10 cellular contexts compared by ENCODE assay signal in genomic region chr1:8662380-8663072, GRCh38.
DNase-seq lines count a peak whose midpoint lies in the region; ATAC-seq, FAIRE-seq and TF ChIP-seq lines count a peak whose summit lies in the region.
"Had no signal": no experiment of that assay in that cellular context is flagged by ENCODE, and none has a peak within 500 bp of the region (broad histone marks: within the 10 kb centered on the region; RNA-seq: fewer than 3 reads in every experiment).

No MANE protein-coding gene starts in this region.

- TF ChIP-seq CTCF in HEK293 (tag by site-specific recombination; IDR thresholded peaks at IDR 0.05) (no peak), GM12878 (IDR thresholded peaks at IDR 0.05 in 2 of 3, conservative IDR thresholded peaks at IDR 0.05 in 1 of 3; ENCODE audit: control insufficient read depth in 2 of 3, extremely low read depth in 1 of 3, insufficient read depth in 1 of 3, low read depth in 3 of 3, low read length in 3 of 3) (no peak), parathyroid adenoma (IDR thresholded peaks at IDR 0.05) (no peak)

- no peak overlapping the region for H3K4me3 ChIP-seq in BLaER1 treated with 17β-estradiol and CSF1 and Interleukin-3, amounts not matched to agents 10 nM and 100 nM
- H3K4me3 ChIP-seq in HEK293 (ENCODE audit: low read depth, low read length) (no peak overlapping the region), GM12878 (no peak overlapping the region), parathyroid adenoma (ENCODE audit: low read depth, low read length) (no peak overlapping the region)

- H3K9me3 ChIP-seq in BLaER1 treated with 17β-estradiol and CSF1 and Interleukin-3, amounts not matched to agents 10 nM and 100 nM (replicated peaks in 1 of 11), result peaks cover 0 to 10% (median 0%) of the 10 kb centered on the region in 11 experiments; a peak in 6 of 22 replicates
- H3K9me3 ChIP-seq in HEK293 (ENCODE audit: control insufficient read depth, insufficient read depth, low read depth, low read length) (no peaks in the 10 kb centered on the region), GM12878 (replicated peaks; ENCODE audit: control insufficient read depth, insufficient read depth, low read length) (no peaks in the 10 kb centered on the region; the same call in 2 of the 3 replicates), parathyroid adenoma (ENCODE audit: control insufficient read depth, low read length) (no peaks in the 10 kb centered on the region)

- intact Hi-C loops in GM12878 (cut with micrococcal nuclease; ENCODE audit: unreplicated experiment), result no loop called here

- RAD21 ChIA-PET in GM12878 (lab: Charles Lee; ENCODE audit: unreplicated experiment), result interaction anchor here (0.7 to 19.8 kb wide), 8 partner anchors 7 to 187 kb away, joined by 3 to 384 read pairs (median 4); no protein-coding TSS in a partner anchor

- peaks cover 76 to 100% (median 99%) of the 10 kb centered on the region in 11 experiments for H4K20me1 ChIP-seq in BLaER1 treated with 17β-estradiol and CSF1 and Interleukin-3, amounts not matched to agents 10 nM and 100 nM
- H4K20me1 ChIP-seq in GM12878 (ENCODE audit: control insufficient read depth, insufficient read depth), result no peaks in the 10 kb centered on the region

- peaks cover 84% of the 10 kb centered on the region for H3K79me2 ChIP-seq in GM12878 (ENCODE audit: control insufficient read depth, insufficient read depth, low read length)
- H3K79me2 ChIP-seq in parathyroid adenoma, result peaks cover 25% of the 10 kb centered on the region

- H3K36me3 ChIP-seq in BLaER1 treated with 17β-estradiol and CSF1 and Interleukin-3, amounts not matched to agents 10 nM and 100 nM, result peaks cover 0 to 35% (median 13%) of the 10 kb centered on the region in 11 experiments; a peak in 11 of 22 replicates
- H3K36me3 ChIP-seq in HEK293 (ENCODE audit: control insufficient read depth in 2 of 2, insufficient read depth in 1 of 2, low read length in 2 of 2) (no peaks in the 10 kb centered on the region), GM12878 (ENCODE audit: control insufficient read depth in 2 of 2, insufficient read depth in 2 of 2, low read length in 1 of 2) (no peaks in the 10 kb centered on the region; a peak in 1 of 4 replicates), parathyroid adenoma (ENCODE audit: control insufficient read depth, insufficient read depth, low read length) (no peaks in the 10 kb centered on the region)

- 84% methylated on average over 4 of the region's 4 CpGs for WGBS in GM12878 (ENCODE audit: insufficient coverage, insufficient replicate concordance, low lambda C conversion rate, missing lambda C conversion rate)

- SMC1A ChIA-PET in GM12878 (lab: Charles Lee; ENCODE audit: uncharacterized antibody, unreplicated experiment), result interaction anchor here (1.0 to 20.2 kb wide), 16 partner anchors 8 to 186 kb away, joined by 3 to 587 read pairs (median 8); no protein-coding TSS in a partner anchor

- no peaks in the 10 kb centered on the region for H3K27me3 ChIP-seq in BLaER1 treated with 17β-estradiol and CSF1 and Interleukin-3, amounts not matched to agents 10 nM and 100 nM
- H3K27me3 ChIP-seq in GM12878 (replicated peaks in 1 of 2; ENCODE audit: control insufficient read depth in 2 of 2, insufficient read depth in 2 of 2, low read length in 1 of 2) (no peaks in the 10 kb centered on the region), parathyroid adenoma (ENCODE audit: control insufficient read depth, insufficient read depth, low read length) (no peaks in the 10 kb centered on the region)

- ATAC-seq in GM12878, result no peak

- no peak overlapping the region for H2AFZ ChIP-seq in GM12878 (ENCODE audit: control insufficient read depth, low read depth, low read length)
- no peak overlapping the region for H2AFZ ChIP-seq in parathyroid adenoma

- DNase-seq in GM12878 (ENCODE audit: low read depth, low spot score) (no peak), G401 (ENCODE audit: low spot score) (no peak), kidney glomerular epithelial cell (lab: John Stamatoyannopoulos, UW) (no peak), amniotic stem cell (lab: John Stamatoyannopoulos, UW) (no peak)
- DNase-seq: NCI-H1436 treated with DMSO at 0.1 percent for 48 hours; NK-92 treated with Interleukin-12 subunit alpha and Interleukin-12 subunit beta, amount 100 ng/mL, for 24 hours; posterior cingulate gyrus had no signal

- no peak for TF ChIP-seq RAD21 in GM12878 (IDR thresholded peaks at IDR 0.05; ENCODE audit: insufficient read depth, low read depth, low read length)

- in situ Hi-C loops in GM12878 (cut with MboI), result no loop called here
- in situ Hi-C loops in G401 (cut with HindIII; ENCODE audit: low sequenced_read_pairs), result no loop called here

- peak overlapping the region in 9 of 11 experiments; percentile 13 to 59 (median 44); a peak in 16 of 22 replicates for H3K27ac ChIP-seq in BLaER1 treated with 17β-estradiol and CSF1 and Interleukin-3, amounts not matched to agents 10 nM and 100 nM
- H3K27ac ChIP-seq in HEK293 (ENCODE audit: extremely low read depth, low read depth, low read length), result peak overlapping the region; percentile 76; the same call in 1 of the 2 replicates
- H3K27ac ChIP-seq in GM12878 (ENCODE audit: control insufficient read depth, insufficient read depth), result peak overlapping the region; percentile 79
- peak overlapping the region; percentile 61 for H3K27ac ChIP-seq in parathyroid adenoma

- POLR2A ChIA-PET in HEK293 (lab: Yijun Ruan, JAX), result interaction anchor here (2.0 kb wide), 1 partner anchor 41 kb away, joined by 5 read pairs; no protein-coding TSS in a partner anchor
- POLR2A ChIA-PET in GM12878 (lab: Charles Lee), result interaction anchor here (0.5 to 5.2 kb wide), 9 partner anchors 11 to 95 kb away, joined by 3 to 40 read pairs (median 3); no protein-coding TSS in a partner anchor

- no peak overlapping the region for H3K9ac ChIP-seq in BLaER1 treated with 17β-estradiol and CSF1 and Interleukin-3, amounts not matched to agents 10 nM and 100 nM
- H3K9ac ChIP-seq in GM12878 (ENCODE audit: control insufficient read depth, insufficient read depth, low read length) (no peak overlapping the region), parathyroid adenoma (no peak overlapping the region)

- no TSS peak for BruUV-seq in GM12878 (replicated peaks; lab: Mats Ljungman, UMichigan)

- FAIRE-seq in GM12878 (lab: Jason Lieb, UNC), result no peak

- peaks cover 73 to 89% (median 80%) of the 10 kb centered on the region in 10 experiments for H3K4me1 ChIP-seq in BLaER1 treated with 17β-estradiol and CSF1 and Interleukin-3, amounts not matched to agents 10 nM and 100 nM
- H3K4me1 ChIP-seq in HEK293 (ENCODE audit: control insufficient read depth, insufficient read depth, low read length) (peaks cover 28% of the 10 kb centered on the region), GM12878 (ENCODE audit: control insufficient read depth, insufficient read depth, low read length) (peaks cover 67% of the 10 kb centered on the region), parathyroid adenoma (peaks cover 56% of the 10 kb centered on the region)

- peak overlapping the region; percentile 62 to 89 (median 79) for H3K4me2 ChIP-seq in BLaER1 treated with 17β-estradiol and CSF1 and Interleukin-3, amounts not matched to agents 10 nM and 100 nM
- H3K4me2 ChIP-seq in GM12878 (ENCODE audit: control insufficient read depth, insufficient read depth), result peak overlapping the region; percentile 67
- no peak overlapping the region for H3K4me2 ChIP-seq in parathyroid adenoma (ENCODE audit: low read length)

- TF ChIP-seq EP300 in GM12878 (IDR thresholded peaks at IDR 0.05; ENCODE audit: borderline replicate concordance in 1 of 2, control insufficient read depth in 1 of 2, low read depth in 2 of 2, low read length in 2 of 2), result no peak

- no peak for TF ChIP-seq POLR2A in GM12878 (IDR thresholded peaks at IDR 0.05; ENCODE audit: low read depth, low read length)

- CTCF ChIA-PET in HEK293 (lab: Yijun Ruan, JAX), result interaction anchor here (0.6 to 2.9 kb wide), 6 partner anchors 9 to 187 kb away, joined by 3 to 14 read pairs (median 3); no protein-coding TSS in a partner anchor
- CTCF ChIA-PET in GM12878 (lab: Yijun Ruan, JAX), result interaction anchor here (0.7 to 7.6 kb wide), 15 partner anchors 9 to 196 kb away, joined by 3 to 50 read pairs (median 4); no protein-coding TSS in a partner anchor

TF ChIP-seq in HEK293, 187 proteins besides CTCF, POLR2A, EP300 and RAD21:
- TF ChIP-seq, protein P1, sequence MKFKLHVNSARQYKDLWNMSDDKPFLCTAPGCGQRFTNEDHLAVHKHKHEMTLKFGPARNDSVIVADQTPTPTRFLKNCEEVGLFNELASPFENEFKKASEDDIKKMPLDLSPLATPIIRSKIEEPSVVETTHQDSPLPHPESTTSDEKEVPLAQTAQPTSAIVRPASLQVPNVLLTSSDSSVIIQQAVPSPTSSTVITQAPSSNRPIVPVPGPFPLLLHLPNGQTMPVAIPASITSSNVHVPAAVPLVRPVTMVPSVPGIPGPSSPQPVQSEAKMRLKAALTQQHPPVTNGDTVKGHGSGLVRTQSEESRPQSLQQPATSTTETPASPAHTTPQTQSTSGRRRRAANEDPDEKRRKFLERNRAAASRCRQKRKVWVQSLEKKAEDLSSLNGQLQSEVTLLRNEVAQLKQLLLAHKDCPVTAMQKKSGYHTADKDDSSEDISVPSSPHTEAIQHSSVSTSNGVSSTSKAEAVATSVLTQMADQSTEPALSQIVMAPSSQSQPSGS (tag by site-specific recombination; IDR thresholded peaks at IDR 0.05; ENCODE audit: low read depth), result no peak
- 0 out of 2 replicates have a peak, but pooled peaks have one; percentile 34 for TF ChIP-seq ZNF664 (tag by site-specific recombination; IDR thresholded peaks at IDR 0.05)

TF ChIP-seq in GM12878, 131 proteins besides CTCF, POLR2A, EP300 and RAD21:
- TF ChIP-seq, protein P2, sequence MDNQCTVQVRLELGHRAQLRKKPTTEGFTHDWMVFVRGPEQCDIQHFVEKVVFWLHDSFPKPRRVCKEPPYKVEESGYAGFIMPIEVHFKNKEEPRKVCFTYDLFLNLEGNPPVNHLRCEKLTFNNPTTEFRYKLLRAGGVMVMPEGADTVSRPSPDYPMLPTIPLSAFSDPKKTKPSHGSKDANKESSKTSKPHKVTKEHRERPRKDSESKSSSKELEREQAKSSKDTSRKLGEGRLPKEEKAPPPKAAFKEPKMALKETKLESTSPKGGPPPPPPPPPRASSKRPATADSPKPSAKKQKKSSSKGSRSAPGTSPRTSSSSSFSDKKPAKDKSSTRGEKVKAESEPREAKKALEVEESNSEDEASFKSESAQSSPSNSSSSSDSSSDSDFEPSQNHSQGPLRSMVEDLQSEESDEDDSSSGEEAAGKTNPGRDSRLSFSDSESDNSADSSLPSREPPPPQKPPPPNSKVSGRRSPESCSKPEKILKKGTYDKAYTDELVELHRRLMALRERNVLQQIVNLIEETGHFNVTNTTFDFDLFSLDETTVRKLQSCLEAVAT (IDR thresholded peaks at IDR 0.05), result peak; percentile 28; the same call in 1 of the 2 replicates
- TF ChIP-seq YBX1 (IDR thresholded peaks at IDR 0.05) (no peak), HDGF (IDR thresholded peaks at IDR 0.05) (no peak), SMARCA5 (IDR thresholded peaks at IDR 0.05) (0 out of 2 replicates have a peak, but pooled peaks have one; percentile 27), CBX5 (IDR thresholded peaks at IDR 0.05; ENCODE audit: low read depth) (no peak)
TF ChIP-seq in GM12878: peak in this region for 2.
